In genomic region chr15:61201322-61201721, GRCh38 we compare ENCODE assay signal across 24 cellular contexts.
"Had no signal": no experiment of that assay in that cellular context is flagged by ENCODE, and none has a peak within 500 bp of the region (broad histone marks: within the 10 kb centered on the region; RNA-seq: fewer than 3 reads in every experiment).

No MANE protein-coding gene starts in this region.

- H3K36me3 ChIP-seq: adrenal gland, SJCRH30 had no signal

- H3K4me1 ChIP-seq: adrenal gland, body of pancreas, SJCRH30 had no signal

- H3K9me3 ChIP-seq: adrenal gland, body of pancreas, SJCRH30 had no signal

- H3K27me3 ChIP-seq: adrenal gland, body of pancreas, SJCRH30 had no signal

- ATAC-seq: activated CD4-positive, alpha-beta T cell treated with anti-CD3 and anti-CD28 coated beads for 36 hours; activated CD4-positive, CD25-positive, alpha-beta regulatory T cell treated with anti-CD3 and anti-CD28 coated beads, Interleukin-2, amount 50 U/mL, for 24 hours; activated CD8-positive, alpha-beta T cell treated with anti-CD3 and anti-CD28 coated beads, Interleukin-2, amount 10 ng/mL, durations not matched to agents 7 days and 5 days; activated naive CD4-positive, alpha-beta T cell treated with anti-CD3 and anti-CD28 coated beads, Interleukin-2, amount 50 U/mL, for 72 hours; activated T-cell treated with anti-CD3 and anti-CD28 coated beads, Interleukin-2, amount 50 U/mL, for 4 hours; body of pancreas; Panc1; WTC11 had no signal

- H3K27ac ChIP-seq: adrenal gland, body of pancreas, SJCRH30 had no signal

- DNase-seq: activated CD4-positive, alpha-beta T cell treated with anti-CD3 and anti-CD28 coated beads for 36 hours; activated CD4-positive, alpha-beta T cell treated with anti-CD3 and anti-CD28 coated beads, Interleukin-2, amount 10 ng/mL, durations not matched to agents 7 days and 5 days; activated CD4-positive, alpha-beta T cell treated with anti-CD3 and anti-CD28 coated beads, Interleukin-2, amount 50 U/mL, for 48 hours; activated CD8-positive, alpha-beta T cell treated with anti-CD3 and anti-CD28 coated beads, Interleukin-2, amount 10 ng/mL, durations not matched to agents 7 days and 5 days; activated gamma-delta T cell treated with Interleukin-2 at 50 U/mL for 16 hours; activated naive CD4-positive, alpha-beta T cell treated with anti-CD3 and anti-CD28 coated beads for 36 hours; activated T-cell treated with anti-CD3 and anti-CD28 coated beads, Interleukin-2, amount 50 U/mL, for 4 hours; adrenal gland; body of pancreas; caudate nucleus; cerebellar nuclear complex; Karpas-422; KBM-7; NCI-H1105; NCI-H1417 treated with DMSO at 0.1 percent for 48 hours; NCI-H187 treated with DMSO at 0.1 percent for 48 hours; NCI-H2081; NCI-H345; SHP77; SJCRH30 had no signal

- H3K4me3 ChIP-seq: adrenal gland, body of pancreas, SJCRH30 had no signal
